In genomic region chr5:159018855-159019254, GRCh38 we compare ENCODE assay signal across 19 cellular contexts.
A peak's percentile ranks its signal among the peaks of the same experiment; 100 is the strongest.
DNase-seq lines count a peak whose midpoint lies in the region; TF ChIP-seq lines count a peak whose summit lies in the region.
"Had no signal": no experiment of that assay in that cellular context is flagged by ENCODE, and none has a peak within 500 bp of the region (broad histone marks: within the 10 kb centered on the region; RNA-seq: fewer than 3 reads in every experiment).

No MANE protein-coding gene starts in this region.

- H3K9me3 ChIP-seq in BLaER1 treated with 17β-estradiol and CSF1 and Interleukin-3, amounts not matched to agents 10 nM and 100 nM (replicated peaks in 1 of 11): no peaks in the 10 kb centered on the region
- H3K9me3 ChIP-seq in SK-N-MC (ENCODE audit: low read depth, low read length): no peaks in the 10 kb centered on the region
- H3K9me3 ChIP-seq: MG63 had no signal

- H3K27me3 Mint-ChIP-seq in osteocyte (ENCODE audit: unreplicated experiment): no peaks in the 10 kb centered on the region

- peak overlapping the region in 5 of 11 experiments; percentile 51 to 85 (median 73); a peak in 8 of 22 replicates for H3K27ac ChIP-seq in BLaER1 treated with 17β-estradiol and CSF1 and Interleukin-3, amounts not matched to agents 10 nM and 100 nM
- H3K27ac ChIP-seq in SK-N-MC: peak overlapping the region; percentile 99

- peaks cover 7% of the 10 kb centered on the region for H3K36me3 Mint-ChIP-seq in osteocyte (ENCODE audit: unreplicated experiment)

- peak overlapping the region; percentile 84 for H3K27ac Mint-ChIP-seq in osteocyte (ENCODE audit: unreplicated experiment)

- H3K4me3 Mint-ChIP-seq in osteocyte (ENCODE audit: unreplicated experiment): peak overlapping the region; percentile 7

- peaks cover 0 to 98% (median 57%) of the 10 kb centered on the region in 11 experiments; a peak in 15 of 22 replicates for H3K36me3 ChIP-seq in BLaER1 treated with 17β-estradiol and CSF1 and Interleukin-3, amounts not matched to agents 10 nM and 100 nM
- no peaks in the 10 kb centered on the region for H3K36me3 ChIP-seq in SK-N-MC (ENCODE audit: insufficient read depth, low read length)
- H3K36me3 ChIP-seq: MG63 had no signal

- peaks cover 83% of the 10 kb centered on the region for H3K4me1 Mint-ChIP-seq in osteocyte (ENCODE audit: unreplicated experiment)

- H3K9me3 Mint-ChIP-seq in osteocyte (ENCODE audit: unreplicated experiment): no peaks in the 10 kb centered on the region

- DNase-seq in SK-N-MC (ENCODE audit: low read depth, low spot score) (no peak), fibroblast of mammary gland (ENCODE audit: low read depth) (peak; percentile 44), osteocyte (ENCODE audit: extremely low spot score, unreplicated experiment) (no peak), NCI-H1930 (lab: John Stamatoyannopoulos, UW) (no peak), NCI-H345 (lab: John Stamatoyannopoulos, UW) (no peak)
- no peak for DNase-seq in activated CD4-positive, alpha-beta T cell treated with anti-CD3 and anti-CD28 coated beads for 48 hours
- DNase-seq: ACHN, COR-L47, GDM1, HCEC 1CT, IMR-90, Kasumi-1, MG63, NCI-H1092, NCI-H1436 treated with DMSO at 0.1 percent for 48 hours, NCI-H2081, NCI-H2171 treated with DMSO at 0.1 percent for 48 hours, Right ventricle myocardium superior had no signal

- peaks cover 0 to 100% (median 36%) of the 10 kb centered on the region in 11 experiments; a peak in 14 of 22 replicates for H4K20me1 ChIP-seq in BLaER1 treated with 17β-estradiol and CSF1 and Interleukin-3, amounts not matched to agents 10 nM and 100 nM

- no peak overlapping the region for H3K4me3 ChIP-seq in BLaER1 treated with 17β-estradiol and CSF1 and Interleukin-3, amounts not matched to agents 10 nM and 100 nM
- H3K4me3 ChIP-seq in SK-N-MC (peak overlapping the region; percentile 79), fibroblast of mammary gland (ENCODE audit: control insufficient read depth, low read depth, low read length) (no peak overlapping the region)
- H3K4me3 ChIP-seq: MG63 had no signal

- TF ChIP-seq CTCF in fibroblast of mammary gland (conservative IDR thresholded peaks at IDR 0.05; ENCODE audit: control insufficient read depth, insufficient read depth, low read depth, low read length) (no peak), osteocyte (IDR thresholded peaks at IDR 0.05) (no peak)

- peaks cover 87 to 100% (median 96%) of the 10 kb centered on the region in 10 experiments for H3K4me1 ChIP-seq in BLaER1 treated with 17β-estradiol and CSF1 and Interleukin-3, amounts not matched to agents 10 nM and 100 nM

- H3K27me3 ChIP-seq in BLaER1 treated with 17β-estradiol and CSF1 and Interleukin-3, amounts not matched to agents 10 nM and 100 nM: no peaks in the 10 kb centered on the region
- H3K27me3 ChIP-seq: MG63 had no signal

- H3K9ac ChIP-seq in BLaER1 treated with 17β-estradiol and CSF1 and Interleukin-3, amounts not matched to agents 10 nM and 100 nM: 0 out of 22 replicates have a peak overlapping the region, but pooled peaks of 1 of the 11 experiments have one; percentile 10
- peak overlapping the region; percentile 74 for H3K9ac ChIP-seq in SK-N-MC (ENCODE audit: insufficient read length)

- peak overlapping the region; percentile 64 to 87 (median 77); a peak in 20 of 22 replicates for H3K4me2 ChIP-seq in BLaER1 treated with 17β-estradiol and CSF1 and Interleukin-3, amounts not matched to agents 10 nM and 100 nM
